ENCODE assay signal across 22 cellular contexts in the genomic region with DNA sequence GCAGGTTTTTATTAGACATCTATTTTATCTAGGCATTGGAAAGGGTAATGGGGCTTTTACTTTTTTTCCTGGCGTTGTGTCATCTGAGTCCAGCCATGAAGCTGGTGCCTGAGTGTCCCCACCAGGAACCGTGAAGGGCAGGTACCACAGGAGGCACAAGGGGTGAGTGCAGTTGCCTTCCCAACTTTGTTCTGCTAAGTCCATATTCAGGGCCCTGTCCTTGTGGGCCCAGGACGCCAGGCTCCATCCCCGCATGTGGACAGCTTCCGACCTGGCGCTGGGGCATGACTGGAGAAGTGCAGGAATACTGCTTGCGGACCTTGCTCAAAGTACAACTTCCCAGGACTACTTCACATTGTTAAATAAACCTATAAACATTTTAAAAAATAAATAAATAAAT.
DNase-seq lines count a peak whose midpoint lies in the region; ATAC-seq and TF ChIP-seq lines count a peak whose summit lies in the region.
"Had no signal": no experiment of that assay in that cellular context is flagged by ENCODE, and none has a peak within 500 bp of the region (broad histone marks: within the 10 kb centered on the region; RNA-seq: fewer than 3 reads in every experiment).

No MANE protein-coding gene starts in this region.

- H3K4me3 Mint-ChIP-seq in endodermal cell = no peak overlapping the region
- no peak overlapping the region for H3K4me3 Mint-ChIP-seq in stimulated activated effector memory CD8-positive, alpha-beta T cell treated with anti-CD3 and anti-CD28 coated beads, Interleukin-12 subunit alpha, Interleukin-12 subunit beta, amount 100 ng/mL, for 72 hours
- H3K4me3 Mint-ChIP-seq: CD14-positive monocyte; CD4-positive, alpha-beta T cell; CD8-positive, alpha-beta memory T cell; HFFc6 had no signal

- H3K4me1 ChIP-seq in endodermal cell (ENCODE audit: control insufficient read depth, insufficient read depth, low read length) = no peaks in the 10 kb centered on the region
- peaks cover 0 to 2% of the 10 kb centered on the region in 2 experiments for H3K4me1 ChIP-seq in trophoblast cell (ENCODE audit: control insufficient read depth in 1 of 2, insufficient read depth in 2 of 2, low read length in 2 of 2)
- H3K4me1 ChIP-seq: BE2C; BLaER1 treated with 17β-estradiol and CSF1 and Interleukin-3, amounts not matched to agents 10 nM and 100 nM had no signal

- no peak overlapping the region for H4K12ac ChIP-seq in trophoblast cell (ENCODE audit: low read depth, low read length)

- no peak overlapping the region for H2AK5ac ChIP-seq in trophoblast cell (ENCODE audit: low read length)

- H3K4me1 Mint-ChIP-seq in endodermal cell = no peaks in the 10 kb centered on the region
- H3K4me1 Mint-ChIP-seq in stimulated activated effector memory CD8-positive, alpha-beta T cell treated with anti-CD3 and anti-CD28 coated beads, Interleukin-12 subunit alpha, Interleukin-12 subunit beta, amount 100 ng/mL, for 72 hours = no peaks in the 10 kb centered on the region

- no peak overlapping the region for H3K4ac ChIP-seq in trophoblast cell (ENCODE audit: low read depth, low read length)

- peak; percentile 54 for DNase-seq in activated effector memory CD4-positive, alpha-beta T cell treated with anti-CD3 and anti-CD28 coated beads, Interleukin-2, amount 50 U/mL, for 16 hours
- no peak for DNase-seq in activated effector memory CD4-positive, alpha-beta T cell treated with Interleukin-2 at 50 U/mL for 16 hours
- DNase-seq in endodermal cell (peak; percentile 36), mesenteric fat pad (ENCODE audit: low spot score) (peak; percentile 73), trophoblast cell (no peak)
- DNase-seq in stimulated activated effector memory CD8-positive, alpha-beta T cell treated with anti-CD3 and anti-CD28 coated beads, Interleukin-12 subunit alpha, Interleukin-12 subunit beta, amount 100 ng/mL, for 72 hours (ENCODE audit: low spot score in 2 of 2) = no peak
- DNase-seq: 8988T; ACHN; AML-193; BE2C; CD4-positive, alpha-beta T cell; CD8-positive, alpha-beta memory T cell; DMS 273 treated with DMSO at 0.1 percent for 48 hours; DMS79; GF-D8; GOT3; HFFc6 had no signal

- peaks cover under 1% of the 10 kb centered on the region for H3K79me1 ChIP-seq in trophoblast cell (ENCODE audit: low read length)

- H3K18ac ChIP-seq in trophoblast cell (ENCODE audit: low read length) = no peak overlapping the region

- H3K4me3 ChIP-seq in endodermal cell (ENCODE audit: low read length) (no peak overlapping the region), trophoblast cell (ENCODE audit: low read depth, low read length) (no peak overlapping the region)
- H3K4me3 ChIP-seq: A549; BLaER1 treated with 17β-estradiol and CSF1 and Interleukin-3, amounts not matched to agents 10 nM and 100 nM; HAP-1 had no signal

- H2BK5ac ChIP-seq in trophoblast cell (ENCODE audit: low read depth, low read length, poor library complexity) = no peak overlapping the region

- H3K36me3 ChIP-seq in endodermal cell (ENCODE audit: control insufficient read depth, insufficient read depth, low read length) (no peaks in the 10 kb centered on the region), trophoblast cell (ENCODE audit: control insufficient read depth in 1 of 2, insufficient read depth in 2 of 2, low read length in 2 of 2) (no peaks in the 10 kb centered on the region)
- H3K36me3 ChIP-seq: BE2C, HAP-1 had no signal

- peaks cover 23% of the 10 kb centered on the region for H3K27me3 Mint-ChIP-seq in endodermal cell (ENCODE audit: insufficient read depth)
- H3K27me3 Mint-ChIP-seq: CD4-positive, alpha-beta T cell; CD8-positive, alpha-beta memory T cell had no signal

- H3K9ac ChIP-seq in endodermal cell (ENCODE audit: extremely low read depth, low read length, poor library complexity, severe bottlenecking) (no peak overlapping the region), trophoblast cell (ENCODE audit: low read length) (no peak overlapping the region)
- H3K9ac ChIP-seq: BLaER1 treated with 17β-estradiol and CSF1 and Interleukin-3, amounts not matched to agents 10 nM and 100 nM had no signal

- no peaks in the 10 kb centered on the region for H3K36me3 Mint-ChIP-seq in endodermal cell (ENCODE audit: low read depth)
- H3K36me3 Mint-ChIP-seq in stimulated activated effector memory CD8-positive, alpha-beta T cell treated with anti-CD3 and anti-CD28 coated beads, Interleukin-12 subunit alpha, Interleukin-12 subunit beta, amount 100 ng/mL, for 72 hours = no peaks in the 10 kb centered on the region
- H3K36me3 Mint-ChIP-seq: CD14-positive monocyte; CD8-positive, alpha-beta memory T cell had no signal

- no peak overlapping the region for H3K14ac ChIP-seq in trophoblast cell (ENCODE audit: low read length)

- H3K27ac ChIP-seq in endodermal cell (ENCODE audit: low read depth, low read length) (no peak overlapping the region), trophoblast cell (ENCODE audit: low read depth, low read length) (no peak overlapping the region)
- H3K27ac ChIP-seq: A549; BLaER1 treated with 17β-estradiol and CSF1 and Interleukin-3, amounts not matched to agents 10 nM and 100 nM had no signal

- H4K91ac ChIP-seq in trophoblast cell (ENCODE audit: low read depth, low read length) = no peak overlapping the region

- WGBS in endodermal cell (ENCODE audit: insufficient coverage in 1 of 2, insufficient read length in 1 of 2), 2 experiments = 89 to 92% methylated on average over 4 to 7 of the region's 7 CpGs
- no CpG with 5 or more reads among the region's 7 CpGs for WGBS in trophoblast cell (ENCODE audit: extremely low coverage, insufficient coverage, insufficient read length)

- H3K9me3 Mint-ChIP-seq in endodermal cell = peaks cover 19% of the 10 kb centered on the region
- H3K9me3 Mint-ChIP-seq in stimulated activated effector memory CD8-positive, alpha-beta T cell treated with anti-CD3 and anti-CD28 coated beads, Interleukin-12 subunit alpha, Interleukin-12 subunit beta, amount 100 ng/mL, for 72 hours = no peaks in the 10 kb centered on the region
- H3K9me3 Mint-ChIP-seq: CD4-positive, alpha-beta T cell; CD8-positive, alpha-beta memory T cell; HFFc6 had no signal

- no peaks in the 10 kb centered on the region for H3K27me3 ChIP-seq in endodermal cell (ENCODE audit: control insufficient read depth, insufficient read depth, low read length, poor library complexity, severe bottlenecking)
- no peaks in the 10 kb centered on the region for H3K27me3 ChIP-seq in trophoblast cell (ENCODE audit: insufficient read depth, low read length)
- H3K27me3 ChIP-seq: BE2C had no signal

- H3K4me2 ChIP-seq in trophoblast cell (ENCODE audit: low read length) = no peak overlapping the region
- H3K4me2 ChIP-seq: A549; BLaER1 treated with 17β-estradiol and CSF1 and Interleukin-3, amounts not matched to agents 10 nM and 100 nM had no signal

- H3K23ac ChIP-seq in trophoblast cell (ENCODE audit: low read length) = no peak overlapping the region

- H2BK12ac ChIP-seq in trophoblast cell (ENCODE audit: low read length) = no peak overlapping the region

- H4K8ac ChIP-seq in trophoblast cell (ENCODE audit: low read depth, low read length) = no peak overlapping the region

- no peak overlapping the region for H2AFZ ChIP-seq in trophoblast cell (ENCODE audit: insufficient read depth, low read length, poor library complexity)

- TF ChIP-seq CTCF in endodermal cell (conservative IDR thresholded peaks at IDR 0.05) = no peak

- peaks cover under 1% of the 10 kb centered on the region for H3K79me2 ChIP-seq in trophoblast cell (ENCODE audit: control insufficient read depth, insufficient read depth, low read length, poor library complexity)

- ATAC-seq in stimulated activated effector memory CD8-positive, alpha-beta T cell treated with anti-CD3 and anti-CD28 coated beads, Interleukin-12 subunit alpha, Interleukin-12 subunit beta, amount 100 ng/mL, for 72 hours = no peak
- ATAC-seq in HG03521 (IDR thresholded peaks at IDR 0.05; ENCODE audit: unreplicated experiment) = no peak
- ATAC-seq: A549 had no signal

- no peak overlapping the region for H3K27ac Mint-ChIP-seq in endodermal cell
- no peak overlapping the region for H3K27ac Mint-ChIP-seq in stimulated activated effector memory CD8-positive, alpha-beta T cell treated with anti-CD3 and anti-CD28 coated beads, Interleukin-12 subunit alpha, Interleukin-12 subunit beta, amount 100 ng/mL, for 72 hours
- H3K27ac Mint-ChIP-seq: CD14-positive monocyte; CD4-positive, alpha-beta T cell; CD8-positive, alpha-beta memory T cell; HFFc6 had no signal

- H3K9me3 ChIP-seq in endodermal cell (ENCODE audit: control insufficient read depth, low read length) (peaks cover 6% of the 10 kb centered on the region), trophoblast cell (ENCODE audit: insufficient read depth, low read depth, low read length) (peaks cover 2% of the 10 kb centered on the region)
- H3K9me3 ChIP-seq: A549, BE2C, HAP-1 had no signal

- H2BK120ac ChIP-seq in trophoblast cell (ENCODE audit: insufficient read depth, low read length, poor library complexity) = no peak overlapping the region

Comparison
In these comparisons a context has a peak if more than half of its experiments do, and no peak if none do; other contexts are left out.
1. DNase-seq: peak in activated effector memory CD4-positive, alpha-beta T cell treated with anti-CD3 and anti-CD28 coated beads, Interleukin-2, amount 50 U/mL, for 16 hours (single experiment), endodermal cell (single experiment) and mesenteric fat pad (single experiment); none in activated effector memory CD4-positive, alpha-beta T cell treated with Interleukin-2 at 50 U/mL for 16 hours (single experiment), stimulated activated effector memory CD8-positive, alpha-beta T cell treated with anti-CD3 and anti-CD28 coated beads, Interleukin-12 subunit alpha, Interleukin-12 subunit beta, amount 100 ng/mL, for 72 hours (0 of 2) and trophoblast cell (0 of 2).